22 cellular contexts compared by ENCODE assay signal in genomic region chr4:14711259-14711658, GRCh38.
DNase-seq lines count a peak whose midpoint lies in the region; ATAC-seq and TF ChIP-seq lines count a peak whose summit lies in the region.
"Had no signal": no experiment of that assay in that cellular context is flagged by ENCODE, and none has a peak within 500 bp of the region (broad histone marks: within the 10 kb centered on the region; RNA-seq: fewer than 3 reads in every experiment).

No MANE protein-coding gene starts in this region.

- no peak for TF ChIP-seq CTCF in cardiac muscle cell (IDR thresholded peaks at IDR 0.05; ENCODE audit: low read depth, low read length)
- TF ChIP-seq CTCF in prostate gland (IDR thresholded peaks at IDR 0.05): no peak
- TF ChIP-seq CTCF in GM10248 (IDR thresholded peaks at IDR 0.05; ENCODE audit: control extremely low read depth, extremely low read depth, low read depth, missing control alignments): no peak

- H3K4me1 ChIP-seq in cardiac muscle cell (ENCODE audit: low read depth) (peaks cover 38% of the 10 kb centered on the region), prostate gland (replicated peaks) (no peaks in the 10 kb centered on the region)
- H3K4me1 ChIP-seq: A549, BE2C, BLaER1 had no signal

- no peaks in the 10 kb centered on the region for H3K36me3 ChIP-seq in cardiac muscle cell
- no peaks in the 10 kb centered on the region for H3K36me3 ChIP-seq in prostate gland
- H3K36me3 ChIP-seq: BE2C, BLaER1 had no signal

- 27% methylated on average over 4 of the region's 4 CpGs for WGBS in prostate gland

- no peak for TF ChIP-seq POLR2A in prostate gland (IDR thresholded peaks at IDR 0.05)

- CTCF ChIA-PET in GM10248 (lab: Yijun Ruan, JAX): interaction anchor here (0.9 to 1.8 kb wide), 2 partner anchors 9 to 11 kb away, joined by 3 to 7 read pairs; no protein-coding TSS in a partner anchor

- H3K27ac ChIP-seq in cardiac muscle cell (peak overlapping the region; percentile 88), prostate gland (no peak overlapping the region)
- H3K27ac ChIP-seq: 22Rv1, A549, BLaER1 had no signal

- H3K27me3 ChIP-seq in cardiac muscle cell (no peaks in the 10 kb centered on the region), prostate gland (replicated peaks; ENCODE audit: insufficient read depth) (no peaks in the 10 kb centered on the region)
- H3K27me3 ChIP-seq: BE2C, BLaER1 had no signal

- ATAC-seq in Right ventricle myocardium superior (ENCODE audit: poor library complexity): no peak
- ATAC-seq: A549 had no signal

- intact Hi-C loops in Right ventricle myocardium superior (cut with DNase I) (no loop called here), prostate gland (cut with DNase I) (no loop called here)

- DNase-seq in cardiac muscle cell (ENCODE audit: low read depth in 1 of 2, low spot score in 1 of 2) (no peak), Right ventricle myocardium superior (no peak), prostate gland (ENCODE audit: low spot score) (peak; percentile 11), GM10248 (ENCODE audit: extremely low spot score) (no peak), cortex of kidney (lab: John Stamatoyannopoulos, UW) (no peak)
- DNase-seq: AML-193; BE2C; C1 segment of cervical spinal cord; CD4-positive, alpha-beta memory T cell; CD4-positive, CD25-positive, alpha-beta regulatory T cell; CD8-positive, alpha-beta memory T cell; COR-L47; DMS 273 treated with DMSO at 0.1 percent for 48 hours; DMS153; DMS53; DMS79; DND-41; EL; GDM1 had no signal

- POLR2A ChIA-PET in GM10248 (lab: Yijun Ruan, JAX): no interaction called here

- no peaks in the 10 kb centered on the region for H3K9me3 ChIP-seq in cardiac muscle cell (ENCODE audit: low read depth)
- no peaks in the 10 kb centered on the region for H3K9me3 ChIP-seq in prostate gland
- H3K9me3 ChIP-seq: A549, BE2C, BLaER1 had no signal

- no peak overlapping the region for H3K4me3 ChIP-seq in cardiac muscle cell
- H3K4me3 ChIP-seq in prostate gland: no peak overlapping the region
- H3K4me3 ChIP-seq: A549, BLaER1 had no signal
